Comparison of ENCODE assay signal across 20 cellular contexts in genomic region chr13:43191561-43191960, GRCh38.
"Had no signal": no experiment of that assay in that cellular context is flagged by ENCODE, and none has a peak within 500 bp of the region (broad histone marks: within the 10 kb centered on the region; RNA-seq: fewer than 3 reads in every experiment).

No MANE protein-coding gene starts in this region.

- H3K4me2 ChIP-seq: neural progenitor cell had no signal

- H3K4me1 ChIP-seq: esophagus squamous epithelium, neural progenitor cell, prostate gland, spleen, testis, tibial nerve, upper lobe of left lung had no signal

- DNase-seq: dermis blood vessel endothelial cell; effector memory CD4-positive, alpha-beta T cell; erythroblast; esophagus squamous epithelium; kidney; naive thymus-derived CD4-positive, alpha-beta T cell; spleen; stimulated activated CD4-positive, alpha-beta T cell treated with anti-CD3 and anti-CD28 coated beads, Interleukin-4, amount 100 ng/mL, for 4 hours; stimulated activated naive CD8-positive, alpha-beta T cell treated with anti-CD3 and anti-CD28 coated beads, Interleukin-15, Interleukin-2, amounts not matched to agents 100 U/mL and 50 U/mL, for 24 hours; substantia nigra; testis; upper lobe of left lung had no signal

- H3K36me3 ChIP-seq: esophagus squamous epithelium, neural progenitor cell, prostate gland, spleen, tibial nerve, upper lobe of left lung had no signal

- H3K9ac ChIP-seq: neural progenitor cell had no signal

- H3K4me3 ChIP-seq: coronary artery, esophagus squamous epithelium, lung, neural progenitor cell, prostate gland, skin epidermis, spleen, testis, tibial nerve, upper lobe of left lung had no signal

- H3K27me3 ChIP-seq: esophagus squamous epithelium, neural progenitor cell, spleen, testis, tibial nerve, upper lobe of left lung had no signal

- H3K27ac ChIP-seq: coronary artery, esophagus squamous epithelium, neural progenitor cell, prostate gland, skin epidermis, spleen, testis, tibial nerve, upper lobe of left lung had no signal

- H3K9me3 ChIP-seq: esophagus squamous epithelium, prostate gland, spleen, testis, tibial nerve, upper lobe of left lung had no signal

- ATAC-seq: left lobe of liver; naive thymus-derived CD4-positive, alpha-beta T cell; stimulated activated memory B cell treated with anti-CD40 and anti-IgM and Interleukin-4, amounts not matched to agents 10 μg/mL and 1 μg/mL and 100 μg/mL, for 72 hours; stimulated activated naive CD8-positive, alpha-beta T cell treated with anti-CD3 and anti-CD28 coated beads, Interleukin-15, Interleukin-2, amounts not matched to agents 100 U/mL and 50 U/mL, for 24 hours had no signal
